15 cellular contexts compared by ENCODE assay signal in the genomic region with DNA sequence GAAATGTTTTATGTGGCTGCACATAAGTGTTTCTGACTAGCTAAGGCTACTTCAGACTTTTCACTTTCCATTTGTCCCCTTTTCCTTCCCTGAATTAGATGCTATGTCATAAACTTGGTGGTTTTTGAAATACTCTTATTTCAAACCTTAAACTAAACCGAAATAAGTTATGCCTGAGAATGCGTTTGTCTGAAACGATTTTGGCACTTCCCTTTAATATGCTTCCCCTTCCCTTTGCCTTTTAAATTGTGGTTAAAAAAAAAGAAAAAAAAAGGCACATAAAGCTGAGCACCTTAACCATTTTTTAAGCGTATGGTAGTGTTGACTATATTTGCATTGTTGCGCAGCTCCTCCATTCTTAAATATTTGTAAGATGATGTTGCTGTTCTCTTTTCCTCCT. TPM values are rescaled to one million over a fixed set of nuclear protein-coding genes. Genes with fewer than 3 reads are reported as not detected.
A peak's percentile ranks its signal among the peaks of the same experiment; 100 is the strongest.
DNase-seq lines count a peak whose midpoint lies in the region; ATAC-seq and TF ChIP-seq lines count a peak whose summit lies in the region.
"Had no signal": no experiment of that assay in that cellular context is flagged by ENCODE, and none has a peak within 500 bp of the region (broad histone marks: within the 10 kb centered on the region; RNA-seq: fewer than 3 reads in every experiment).

No MANE protein-coding gene starts in this region.

- no peak overlapping the region for H3K4me3 ChIP-seq in A673 (ENCODE audit: low read depth, low read length, poor library complexity, severe bottlenecking)
- H3K4me3 ChIP-seq: A549, GM23248 had no signal

- H3K27me3 Mint-ChIP-seq in CD14-positive monocyte (ENCODE audit: low read depth in 3 of 3), result peaks cover 0 to 2% (median 0%) of the 10 kb centered on the region in 3 donors
- H3K27me3 Mint-ChIP-seq in dendritic cell treated with granulocyte-macrophage colony-stimulating factor and Interleukin-4, amounts not matched to agents 40 ng/mL and 50 ng/mL, for 4 days, result no peaks in the 10 kb centered on the region

- H3K27me3 ChIP-seq in A673 (replicated peaks; ENCODE audit: insufficient read depth, low read depth, low read length, poor library complexity), result no peaks in the 10 kb centered on the region

- H3K36me3 Mint-ChIP-seq in CD14-positive monocyte, result peaks cover 40 to 46% of the 10 kb centered on the region in 2 donors
- H3K36me3 Mint-ChIP-seq in dendritic cell treated with granulocyte-macrophage colony-stimulating factor and Interleukin-4, amounts not matched to agents 40 ng/mL and 50 ng/mL, for 4 days (ENCODE audit: low read depth), result peaks cover 54% of the 10 kb centered on the region

- peak overlapping the region; percentile 5 to 67 for H3K4me3 Mint-ChIP-seq in CD14-positive monocyte
- peak overlapping the region; percentile 52 for H3K4me3 Mint-ChIP-seq in dendritic cell treated with granulocyte-macrophage colony-stimulating factor and Interleukin-4, amounts not matched to agents 40 ng/mL and 50 ng/mL, for 4 days
- H3K4me3 Mint-ChIP-seq: CD8-positive, alpha-beta T cell had no signal

- POLR2A ChIA-PET in A673 (lab: Charles Lee; ENCODE audit: low non-redundant PET), result no interaction called here

- TF ChIP-seq CTCF in CD14-positive monocyte (IDR thresholded peaks at IDR 0.05) (no peak), A673 (conservative IDR thresholded peaks at IDR 0.05; ENCODE audit: low read depth, low read length) (no peak)

- intact Hi-C loops in CD14-positive monocyte (cut with micrococcal nuclease), result no loop called here
- intact Hi-C loops in dendritic cell treated with granulocyte-macrophage colony-stimulating factor and Interleukin-4, amounts not matched to agents 40 ng/mL and 50 ng/mL, for 4 days (cut with micrococcal nuclease), result no loop called here
- intact Hi-C loops in A673 (cut with micrococcal nuclease; ENCODE audit: unreplicated experiment), result no loop called here

- no peak overlapping the region for H3K27ac ChIP-seq in A673 (ENCODE audit: low read depth, low read length, poor library complexity, severe bottlenecking)
- H3K27ac ChIP-seq: A549, GM23248 had no signal

- in situ Hi-C loops in KBM-7 (cut with MboI; ENCODE audit: low pct_unique_long_range_greater_than_20kb, low sequenced_read_pairs), result no loop called here

- H3K4me1 ChIP-seq in A673 (ENCODE audit: insufficient read depth, low read length, poor library complexity, severe bottlenecking), result no peaks in the 10 kb centered on the region
- H3K4me1 ChIP-seq: A549 had no signal

- peaks cover 31% of the 10 kb centered on the region for H3K4me1 Mint-ChIP-seq in CD14-positive monocyte
- peaks cover 42% of the 10 kb centered on the region for H3K4me1 Mint-ChIP-seq in dendritic cell treated with granulocyte-macrophage colony-stimulating factor and Interleukin-4, amounts not matched to agents 40 ng/mL and 50 ng/mL, for 4 days (ENCODE audit: low read depth)

- H3K9me3 Mint-ChIP-seq in CD14-positive monocyte, result no peaks in the 10 kb centered on the region
- H3K9me3 Mint-ChIP-seq in dendritic cell treated with granulocyte-macrophage colony-stimulating factor and Interleukin-4, amounts not matched to agents 40 ng/mL and 50 ng/mL, for 4 days, result no peaks in the 10 kb centered on the region
- H3K9me3 Mint-ChIP-seq: CD8-positive, alpha-beta T cell had no signal

- no TSS peak for BruUV-seq in A673 (replicated peaks; lab: Mats Ljungman, UMichigan)

- H3K36me3 ChIP-seq in A673 (ENCODE audit: insufficient read depth, low read length, poor library complexity, severe bottlenecking), result peaks cover 49% of the 10 kb centered on the region

- peak overlapping the region in 5 of 7 donors; percentile 46 to 73 (median 51) for H3K27ac Mint-ChIP-seq in CD14-positive monocyte
- peak overlapping the region; percentile 21 for H3K27ac Mint-ChIP-seq in dendritic cell treated with granulocyte-macrophage colony-stimulating factor and Interleukin-4, amounts not matched to agents 40 ng/mL and 50 ng/mL, for 4 days
- H3K27ac Mint-ChIP-seq: CD8-positive, alpha-beta T cell had no signal

- no peak for ATAC-seq in HG03025 (IDR thresholded peaks at IDR 0.05; ENCODE audit: low FRiP score, unreplicated experiment)
- ATAC-seq: A549; CD8-positive, alpha-beta T cell had no signal

- CTCF ChIA-PET in A673 (lab: Charles Lee), result no interaction called here

- DNase-seq in CD14-positive monocyte (ENCODE audit: low spot score) (no peak), KBM-7 (peak; percentile 75), NOMO-1 treated with dmso at 0.1 percent for 144 hours (lab: John Stamatoyannopoulos, UW; ENCODE audit: unreplicated experiment) (peak; percentile 53), A673 (ENCODE audit: low spot score) (no peak), dermis blood vessel endothelial cell (no peak)
- DNase-seq: CD8-positive, alpha-beta T cell; DMS79 treated with DMSO at 0.1 percent for 48 hours; GM23248; NCI-H1092 treated with DMSO at 0.1 percent for 48 hours; NCI-H1694 treated with DMSO at 0.1 percent for 48 hours; NCI-H446; SHP77 had no signal

- no peaks in the 10 kb centered on the region for H3K9me3 ChIP-seq in A673 (ENCODE audit: low read depth, low read length, poor library complexity, severe bottlenecking)
- H3K9me3 ChIP-seq: A549 had no signal

RNA-seq across cellular contexts. Expression of a gene that starts 14.4 kb away (rescaled TPM):
- 10 to 100 TPM in 1 of 2 donors, 1 to 10 TPM in 1; 7.9 to 22.0 TPM for polyA plus RNA-seq in CD14-positive monocyte
- total RNA-seq in A673 (2021), result 72.2 and 72.7 TPM in 2 replicates
- total RNA-seq in dermis blood vessel endothelial cell, result 60.4 and 69.1 TPM in 2 replicates

RNA-seq across cellular contexts. Expression of a gene that starts 57.9 kb away (rescaled TPM):
- polyA plus RNA-seq in CD14-positive monocyte, result 1 to 10 TPM; 4.4 to 5.0 TPM
- total RNA-seq in A673 (2021) (30.2 and 31.4 TPM in 2 replicates), dermis blood vessel endothelial cell (16.4 and 18.4 TPM in 2 replicates)

Comparison
In these comparisons a context has a peak if more than half of its experiments do, and no peak if none do; other contexts are left out.
1. DNase-seq: peak in KBM-7 (single experiment) and NOMO-1 treated with dmso at 0.1 percent for 144 hours (single experiment); none in CD14-positive monocyte (single experiment), A673 (single experiment) and dermis blood vessel endothelial cell (single experiment).